ENCODE assay signal across 2 cellular contexts in the genomic region with DNA sequence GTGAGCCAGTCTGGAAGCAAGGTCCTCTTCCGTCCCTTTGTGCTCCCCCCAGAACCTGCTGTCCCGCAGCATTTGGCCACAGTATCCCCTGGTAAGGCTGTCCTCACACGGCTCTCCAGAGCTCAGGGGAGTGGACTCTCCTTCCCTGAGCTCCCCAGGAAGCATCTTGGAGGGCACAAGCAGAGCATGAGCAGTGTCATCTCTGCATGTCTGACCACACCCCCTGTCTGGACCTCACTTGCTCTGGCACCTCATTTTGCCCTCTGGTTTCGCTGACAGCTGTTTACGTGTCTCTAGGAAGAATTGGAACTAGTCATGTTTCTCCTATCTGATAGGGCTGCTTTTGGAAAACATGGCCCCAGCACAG.
TF ChIP-seq lines count a peak whose summit lies in the region.

No MANE protein-coding gene starts in this region.

TF ChIP-seq in SK-N-SH, 30 proteins besides CTCF, POLR2A, EP300 and RAD21:
- TF ChIP-seq TAF1 (IDR thresholded peaks at IDR 0.05; ENCODE audit: borderline replicate concordance, low read depth, low read length), result no peak
- no peak for TF ChIP-seq FOSL2 (IDR thresholded peaks at IDR 0.05; ENCODE audit: borderline replicate concordance, low read depth)
- TF ChIP-seq NRF1 (IDR thresholded peaks at IDR 0.05; ENCODE audit: low read depth, low read length), result no peak
- TF ChIP-seq, protein P1, sequence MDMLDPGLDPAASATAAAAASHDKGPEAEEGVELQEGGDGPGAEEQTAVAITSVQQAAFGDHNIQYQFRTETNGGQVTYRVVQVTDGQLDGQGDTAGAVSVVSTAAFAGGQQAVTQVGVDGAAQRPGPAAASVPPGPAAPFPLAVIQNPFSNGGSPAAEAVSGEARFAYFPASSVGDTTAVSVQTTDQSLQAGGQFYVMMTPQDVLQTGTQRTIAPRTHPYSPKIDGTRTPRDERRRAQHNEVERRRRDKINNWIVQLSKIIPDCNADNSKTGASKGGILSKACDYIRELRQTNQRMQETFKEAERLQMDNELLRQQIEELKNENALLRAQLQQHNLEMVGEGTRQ (IDR thresholded peaks at IDR 0.05; ENCODE audit: borderline replicate concordance, low read depth, low read length), result no peak
- TF ChIP-seq MXI1 (IDR thresholded peaks at IDR 0.05; ENCODE audit: low read depth, low read length), result no peak
- no peak for TF ChIP-seq SIN3A (IDR thresholded peaks at IDR 0.05; ENCODE audit: borderline replicate concordance, low read depth, low read length)
- TF ChIP-seq RCOR1 (IDR thresholded peaks at IDR 0.05; ENCODE audit: low read length), result no peak
- TF ChIP-seq, protein P2, sequence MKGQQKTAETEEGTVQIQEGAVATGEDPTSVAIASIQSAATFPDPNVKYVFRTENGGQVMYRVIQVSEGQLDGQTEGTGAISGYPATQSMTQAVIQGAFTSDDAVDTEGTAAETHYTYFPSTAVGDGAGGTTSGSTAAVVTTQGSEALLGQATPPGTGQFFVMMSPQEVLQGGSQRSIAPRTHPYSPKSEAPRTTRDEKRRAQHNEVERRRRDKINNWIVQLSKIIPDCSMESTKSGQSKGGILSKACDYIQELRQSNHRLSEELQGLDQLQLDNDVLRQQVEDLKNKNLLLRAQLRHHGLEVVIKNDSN (IDR thresholded peaks at IDR 0.05; ENCODE audit: borderline replicate concordance, low read depth), result no peak

TF ChIP-seq in SK-N-SH treated with all-trans-retinoic acid at 6 μM for 48 hours, 23 proteins besides CTCF, POLR2A, EP300 and RAD21:
- no peak for TF ChIP-seq TOX (CRISPR knock-in tag; IDR thresholded peaks at IDR 0.05; ENCODE audit: borderline replicate concordance)
- TF ChIP-seq, protein P3, sequence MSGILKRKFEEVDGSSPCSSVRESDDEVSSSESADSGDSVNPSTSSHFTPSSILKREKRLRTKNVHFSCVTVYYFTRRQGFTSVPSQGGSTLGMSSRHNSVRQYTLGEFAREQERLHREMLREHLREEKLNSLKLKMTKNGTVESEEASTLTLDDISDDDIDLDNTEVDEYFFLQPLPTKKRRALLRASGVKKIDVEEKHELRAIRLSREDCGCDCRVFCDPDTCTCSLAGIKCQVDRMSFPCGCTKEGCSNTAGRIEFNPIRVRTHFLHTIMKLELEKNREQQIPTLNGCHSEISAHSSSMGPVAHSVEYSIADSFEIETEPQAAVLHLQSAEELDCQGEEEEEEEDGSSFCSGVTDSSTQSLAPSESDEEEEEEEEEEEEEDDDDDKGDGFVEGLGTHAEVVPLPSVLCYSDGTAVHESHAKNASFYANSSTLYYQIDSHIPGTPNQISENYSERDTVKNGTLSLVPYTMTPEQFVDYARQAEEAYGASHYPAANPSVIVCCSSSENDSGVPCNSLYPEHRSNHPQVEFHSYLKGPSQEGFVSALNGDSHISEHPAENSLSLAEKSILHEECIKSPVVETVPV (CRISPR knock-in tag; IDR thresholded peaks at IDR 0.05), result no peak
- TF ChIP-seq ARNTL (CRISPR knock-in tag; IDR thresholded peaks at IDR 0.05; ENCODE audit: borderline replicate concordance, low read depth), result no peak
TF ChIP-seq in SK-N-SH treated with all-trans-retinoic acid at 6 μM for 48 hours: peak in this region for 0.
